ENCODE assay signal across 25 cellular contexts in genomic region chr11:40841231-40841630, GRCh38.
"Had no signal": no experiment of that assay in that cellular context is flagged by ENCODE, and none has a peak within 500 bp of the region (broad histone marks: within the 10 kb centered on the region; RNA-seq: fewer than 3 reads in every experiment).

No MANE protein-coding gene starts in this region.

- H3K27ac Mint-ChIP-seq: dendritic cell treated with granulocyte-macrophage colony-stimulating factor and Interleukin-4, amounts not matched to agents 40 ng/mL and 50 ng/mL, for 4 days; effector memory CD8-positive, alpha-beta T cell; endodermal cell had no signal

- H3K27me3 ChIP-seq: colonic mucosa, dorsolateral prefrontal cortex, esophagus muscularis mucosa, esophagus squamous epithelium, gastrocnemius medialis, gastroesophageal sphincter, heart left ventricle, heart right ventricle, hepatocyte had no signal

- H3K4me3 Mint-ChIP-seq: dendritic cell treated with granulocyte-macrophage colony-stimulating factor and Interleukin-4, amounts not matched to agents 40 ng/mL and 50 ng/mL, for 4 days; effector memory CD8-positive, alpha-beta T cell; endodermal cell had no signal

- H3K27me3 Mint-ChIP-seq: dendritic cell treated with granulocyte-macrophage colony-stimulating factor and Interleukin-4, amounts not matched to agents 40 ng/mL and 50 ng/mL, for 4 days; effector memory CD8-positive, alpha-beta T cell had no signal

- H2AFZ ChIP-seq: hepatocyte had no signal

- H3K27ac ChIP-seq: colonic mucosa, coronary artery, dorsolateral prefrontal cortex, epithelial cell of prostate, esophagus muscularis mucosa, esophagus squamous epithelium, gastrocnemius medialis, gastroesophageal sphincter, heart left ventricle, heart right ventricle, hepatocyte had no signal

- DNase-seq: colonic mucosa; cortex of kidney; dermis blood vessel endothelial cell; dorsolateral prefrontal cortex; effector CD4-positive, alpha-beta T cell; effector CD8-positive, alpha-beta T cell; effector memory CD4-positive, alpha-beta T cell; effector memory CD8-positive, alpha-beta T cell; endodermal cell; erythroblast; esophagus squamous epithelium; foreskin fibroblast; foreskin melanocyte; gastrocnemius medialis; glutamatergic neuron; head of caudate nucleus; heart left ventricle; heart right ventricle had no signal

- H3K9me3 ChIP-seq: colonic mucosa, esophagus squamous epithelium, gastrocnemius medialis had no signal

- H3K9me3 Mint-ChIP-seq: endodermal cell had no signal

- H3K36me3 ChIP-seq: colonic mucosa, esophagus muscularis mucosa, esophagus squamous epithelium, gastrocnemius medialis, gastroesophageal sphincter, heart left ventricle, heart right ventricle had no signal

- H3K79me2 ChIP-seq: hepatocyte had no signal

- H3K4me3 ChIP-seq: colonic mucosa, coronary artery, dorsolateral prefrontal cortex, esophagus muscularis mucosa, esophagus squamous epithelium, gastrocnemius medialis, gastroesophageal sphincter, heart left ventricle, heart right ventricle, hepatocyte had no signal

- H3K4me1 ChIP-seq: colonic mucosa, esophagus muscularis mucosa, esophagus squamous epithelium, gastrocnemius medialis, gastroesophageal sphincter, heart left ventricle, heart right ventricle had no signal

- ATAC-seq: effector memory CD8-positive, alpha-beta T cell; esophagus mucosa; gastrocnemius medialis; gastroesophageal sphincter; heart left ventricle; heart right ventricle had no signal

- H3K4me2 ChIP-seq: hepatocyte had no signal
